ENCODE assay signal across 8 cellular contexts in genomic region chr7:47474937-47475879, GRCh38.
DNase-seq lines count a peak whose midpoint lies in the region; ATAC-seq, FAIRE-seq and TF ChIP-seq lines count a peak whose summit lies in the region.

No MANE protein-coding gene starts in this region.

- H3K4me2 ChIP-seq in endothelial cell of umbilical vein (ENCODE audit: insufficient read depth, low read length), result no peak overlapping the region

- H3K36me3 ChIP-seq in Peyer's patch (no peaks in the 10 kb centered on the region), endothelial cell of umbilical vein (ENCODE audit: control insufficient read depth in 2 of 2, extremely low read depth in 1 of 2, insufficient read depth in 2 of 2, low read length in 2 of 2) (no peaks in the 10 kb centered on the region), muscle layer of duodenum (ENCODE audit: control insufficient read depth in 1 of 2, insufficient read depth in 2 of 2, low read length in 2 of 2) (no peaks in the 10 kb centered on the region)
- no peaks in the 10 kb centered on the region for H3K36me3 ChIP-seq in effector memory CD4-positive, alpha-beta T cell (ENCODE audit: control insufficient read depth, insufficient read depth, low read length)

- H2AFZ ChIP-seq in endothelial cell of umbilical vein (ENCODE audit: low read depth, low read length), result no peak overlapping the region

- ATAC-seq in GM19463 (IDR thresholded peaks at IDR 0.05; ENCODE audit: unreplicated experiment), result peak; percentile 96
- ATAC-seq in HG03432 (IDR thresholded peaks at IDR 0.05; ENCODE audit: unreplicated experiment), result peak; percentile 94

- TF ChIP-seq CTCF in Peyer's patch (IDR thresholded peaks at IDR 0.05), result peak in 4 of 6 experiments; percentile 6 to 57 (median 44)
- no peak for TF ChIP-seq CTCF in endothelial cell of umbilical vein (IDR thresholded peaks at IDR 0.05; ENCODE audit: extremely low read depth in 1 of 2, insufficient read depth in 1 of 2, low read depth in 1 of 2, low read length in 2 of 2)

- no peaks in the 10 kb centered on the region for H4K20me1 ChIP-seq in endothelial cell of umbilical vein (replicated peaks; ENCODE audit: control insufficient read depth, extremely low read depth, insufficient read depth, low read length)

- POLR2A ChIA-PET in endothelial cell of umbilical vein (lab: Charles Lee), result no interaction called here

- CTCF ChIA-PET in endothelial cell of umbilical vein (lab: Charles Lee), result interaction anchor here (0.9 to 1.6 kb wide), 7 partner anchors 9 to 208 kb away, joined by 3 to 10 read pairs (median 3); no protein-coding TSS in a partner anchor

- H3K4me1 ChIP-seq in Peyer's patch (peaks cover 7 to 55% (median 19%) of the 10 kb centered on the region in 4 donors), endothelial cell of umbilical vein (ENCODE audit: control insufficient read depth, extremely low read depth, insufficient read depth, low read length) (peaks cover 12% of the 10 kb centered on the region), muscle layer of duodenum (ENCODE audit: control insufficient read depth in 1 of 2, insufficient read depth in 2 of 2, low read length in 2 of 2) (peaks cover 9 to 13% of the 10 kb centered on the region in 2 donors)
- no peaks in the 10 kb centered on the region for H3K4me1 ChIP-seq in effector memory CD4-positive, alpha-beta T cell (ENCODE audit: control insufficient read depth, insufficient read depth, low read length, poor library complexity, severe bottlenecking)

- TF ChIP-seq POLR2A in Peyer's patch (IDR thresholded peaks at IDR 0.05) (peak; percentile 52 to 78), endothelial cell of umbilical vein (IDR thresholded peaks at IDR 0.05; ENCODE audit: low read depth, low read length) (no peak)

- H3K27ac ChIP-seq in Peyer's patch (peak overlapping the region; percentile 53 to 90 (median 80)), endothelial cell of umbilical vein (ENCODE audit: insufficient read depth, low read depth, low read length) (no peak overlapping the region), muscle layer of duodenum (ENCODE audit: low read length) (peak overlapping the region; percentile 7)
- H3K27ac ChIP-seq in effector memory CD4-positive, alpha-beta T cell (ENCODE audit: insufficient read depth, low read length, poor library complexity, severe bottlenecking), result no peak overlapping the region

- peak; percentile 98 for DNase-seq in ELR (ENCODE audit: low read depth)
- peak; percentile 76 to 95 (median 92) for DNase-seq in Peyer's patch
- DNase-seq in endothelial cell of umbilical vein (ENCODE audit: low read depth, low spot score), result peak; percentile 54
- no peak for DNase-seq in retina
- no peak for DNase-seq in effector memory CD4-positive, alpha-beta T cell

- no TSS peak for BruUV-seq in endothelial cell of umbilical vein (replicated peaks; lab: Mats Ljungman, UMichigan)

- no peaks in the 10 kb centered on the region for H3K79me2 ChIP-seq in endothelial cell of umbilical vein (ENCODE audit: control insufficient read depth, insufficient read depth, low read length)

- H3K9me1 ChIP-seq in endothelial cell of umbilical vein (replicated peaks; ENCODE audit: control insufficient read depth, extremely low read depth, insufficient read depth, low read length), result no peaks in the 10 kb centered on the region

- H3K9me3 ChIP-seq in Peyer's patch (no peaks in the 10 kb centered on the region), endothelial cell of umbilical vein (replicated peaks; ENCODE audit: control insufficient read depth, insufficient read depth, low read length) (no peaks in the 10 kb centered on the region), muscle layer of duodenum (ENCODE audit: control insufficient read depth in 1 of 2, low read length in 2 of 2) (no peaks in the 10 kb centered on the region)
- no peaks in the 10 kb centered on the region for H3K9me3 ChIP-seq in effector memory CD4-positive, alpha-beta T cell (ENCODE audit: control insufficient read depth, low read length)

- dilution Hi-C loops in endothelial cell of umbilical vein (cut with MboI; ENCODE audit: extremely low pct_ligation_motif_present, low sequenced_read_pairs), result no loop called here

- H3K9ac ChIP-seq in endothelial cell of umbilical vein (replicated peaks; ENCODE audit: extremely low read depth, insufficient read depth, low read length), result no peak overlapping the region

- no peaks in the 10 kb centered on the region for H3K27me3 ChIP-seq in Peyer's patch
- H3K27me3 ChIP-seq in endothelial cell of umbilical vein (ENCODE audit: control insufficient read depth in 2 of 2, insufficient read depth in 2 of 2, low read length in 2 of 2), result no peaks in the 10 kb centered on the region
- no peaks in the 10 kb centered on the region for H3K27me3 ChIP-seq in muscle layer of duodenum (ENCODE audit: low read depth, low read length)
- no peaks in the 10 kb centered on the region for H3K27me3 ChIP-seq in effector memory CD4-positive, alpha-beta T cell (replicated peaks; ENCODE audit: control insufficient read depth, insufficient read depth, low read length, poor library complexity, severe bottlenecking)

- intact Hi-C loops in endothelial cell of umbilical vein (cut with micrococcal nuclease), result loop anchor here (1.0 kb wide), 1 partner anchor 22 kb away; no protein-coding TSS in a partner anchor

- peak; percentile 95 for FAIRE-seq in endothelial cell of umbilical vein (lab: Jason Lieb, UNC)

- H3K4me3 ChIP-seq in Peyer's patch (peak overlapping the region in 1 of 4 donors; percentile 18), endothelial cell of umbilical vein (replicated peaks in 1 of 3; ENCODE audit: insufficient read depth in 1 of 3, low read depth in 1 of 3, low read length in 3 of 3) (no peak overlapping the region), muscle layer of duodenum (ENCODE audit: low read depth in 1 of 2, low read length in 2 of 2) (peak overlapping the region in 1 of 2 donors; percentile 19)
- H3K4me3 ChIP-seq in effector memory CD4-positive, alpha-beta T cell (ENCODE audit: insufficient read depth, low read depth, low read length, poor library complexity, severe bottlenecking), result no peak overlapping the region

TF ChIP-seq in endothelial cell of umbilical vein, 7 proteins besides CTCF, POLR2A, EP300 and RAD21:
- TF ChIP-seq JUN (IDR thresholded peaks at IDR 0.05; ENCODE audit: borderline replicate concordance, insufficient read depth, insufficient read length, low read depth) (no peak), FOS (IDR thresholded peaks at IDR 0.05; ENCODE audit: borderline replicate concordance, insufficient read depth, low read length) (peak; percentile 58)

Comparison
In these comparisons a context has a peak if more than half of its experiments do, and no peak if none do; other contexts are left out.
1. DNase-seq: peak in ELR (single experiment), Peyer's patch (3 of 3) and endothelial cell of umbilical vein (single experiment); none in retina (single experiment) and effector memory CD4-positive, alpha-beta T cell (0 of 3).
2. H3K27ac ChIP-seq: peak in Peyer's patch (4 of 4) and muscle layer of duodenum (single experiment); none in endothelial cell of umbilical vein (single experiment) and effector memory CD4-positive, alpha-beta T cell (single experiment).
3. CTCF ChIP-seq: peak in Peyer's patch (4 of 6); none in endothelial cell of umbilical vein (0 of 2).